ENCODE assay signal across 22 cellular contexts in the genomic region with DNA sequence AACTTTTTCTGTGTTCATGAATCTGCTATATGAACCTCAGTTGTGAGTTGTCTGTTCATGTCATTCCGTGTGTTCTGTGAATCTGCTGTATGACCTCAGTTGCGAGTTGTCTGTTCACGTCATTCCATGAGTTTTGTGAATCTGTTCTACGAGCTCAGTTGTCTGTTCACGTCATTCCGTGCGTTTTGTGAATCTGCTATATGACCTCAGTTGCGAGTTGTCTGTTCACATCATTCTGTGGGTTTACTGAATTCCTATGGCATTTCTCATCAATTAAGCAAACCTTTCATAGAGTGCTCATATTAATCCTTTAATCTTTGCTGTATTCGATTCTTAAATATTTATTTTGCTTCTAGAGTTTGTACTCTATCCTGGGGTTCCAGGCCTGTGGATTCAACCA.
DNase-seq lines count a peak whose midpoint lies in the region; TF ChIP-seq lines count a peak whose summit lies in the region.
"Had no signal": no experiment of that assay in that cellular context is flagged by ENCODE, and none has a peak within 500 bp of the region (broad histone marks: within the 10 kb centered on the region; RNA-seq: fewer than 3 reads in every experiment).

No MANE protein-coding gene starts in this region.

- intact Hi-C loops in OCI-LY7 (cut with micrococcal nuclease; ENCODE audit: unreplicated experiment): loop anchor here (10.0 kb wide), 1 partner anchor 144 kb away; no protein-coding TSS in a partner anchor

- H3K27ac ChIP-seq in brain microvascular endothelial cell (no peak overlapping the region), OCI-LY7 (ENCODE audit: low read depth, low read length, poor library complexity, severe bottlenecking) (no peak overlapping the region)
- H3K27ac ChIP-seq: cardiac muscle cell, neutrophil had no signal

- H3K27me3 ChIP-seq in brain microvascular endothelial cell (replicated peaks): no peaks in the 10 kb centered on the region
- H3K27me3 ChIP-seq: cardiac muscle cell had no signal

- H3K9me3 ChIP-seq in OCI-LY7 (ENCODE audit: low read length): no peaks in the 10 kb centered on the region
- H3K9me3 ChIP-seq: neutrophil had no signal

- POLR2A ChIA-PET in AG04449 (lab: Yijun Ruan, JAX): no interaction called here
- POLR2A ChIA-PET in OCI-LY7 (lab: Charles Lee): no interaction called here

- in situ Hi-C loops in brain microvascular endothelial cell (cut with HindIII; ENCODE audit: low pct_ligation_motif_present, low sequenced_read_pairs): no loop called here

- no peak overlapping the region for H2AFZ ChIP-seq in OCI-LY7 (ENCODE audit: low read length)

- peaks cover 58% of the 10 kb centered on the region for H3K4me1 ChIP-seq in OCI-LY7 (ENCODE audit: insufficient read depth, low read length, poor library complexity, severe bottlenecking)

- H4K20me1 ChIP-seq in OCI-LY7 (ENCODE audit: insufficient read depth, low read length): no peaks in the 10 kb centered on the region

- no peak overlapping the region for H3K4me2 ChIP-seq in OCI-LY7 (ENCODE audit: low read length)

- CTCF ChIA-PET in AG04449 (lab: Yijun Ruan, JAX): no interaction called here
- CTCF ChIA-PET in OCI-LY7 (lab: Charles Lee; ENCODE audit: unreplicated experiment): no interaction called here

- no peaks in the 10 kb centered on the region for H3K36me3 ChIP-seq in brain microvascular endothelial cell (replicated peaks)
- H3K36me3 ChIP-seq in OCI-LY7 (ENCODE audit: insufficient read depth, low read length): no peaks in the 10 kb centered on the region
- H3K36me3 ChIP-seq: cardiac muscle cell, neutrophil had no signal

- no peaks in the 10 kb centered on the region for H3K79me2 ChIP-seq in OCI-LY7 (ENCODE audit: insufficient read depth, low read depth, low read length)

- BruUV-seq in OCI-LY7 (replicated peaks; lab: Mats Ljungman, UMichigan): no TSS peak

- no peak for TF ChIP-seq CTCF in AG04449 (IDR thresholded peaks at IDR 0.05; ENCODE audit: insufficient read depth, low read length, missing control alignments)
- no peak for TF ChIP-seq CTCF in brain microvascular endothelial cell (IDR thresholded peaks at IDR 0.05; ENCODE audit: low read depth, low read length, missing control alignments)
- no peak for TF ChIP-seq CTCF in OCI-LY7 (conservative IDR thresholded peaks at IDR 0.05; ENCODE audit: low read length)

- H3K4me3 ChIP-seq in AG04449 (ENCODE audit: low read depth, low read length): no peak overlapping the region
- H3K4me3 ChIP-seq in brain microvascular endothelial cell (ENCODE audit: low read depth, low read length): no peak overlapping the region
- H3K4me3 ChIP-seq in OCI-LY7 (ENCODE audit: low read depth, low read length, poor library complexity, severe bottlenecking): no peak overlapping the region
- H3K4me3 ChIP-seq: cardiac muscle cell had no signal

- H3K9me2 ChIP-seq in OCI-LY7 (ENCODE audit: insufficient read depth, low read length): no peaks in the 10 kb centered on the region

- peak; percentile 31 for DNase-seq in AG04449 (ENCODE audit: low read depth, low spot score)
- DNase-seq in M059J (ENCODE audit: low read depth): peak; percentile 1
- peak; percentile 90 for DNase-seq in brain microvascular endothelial cell
- peak; percentile 16 for DNase-seq in fibroblast of the conjunctiva (ENCODE audit: low read depth)
- DNase-seq in activated CD4-positive, alpha-beta T cell treated with anti-CD3 and anti-CD28 coated beads for 48 hours: no peak
- no peak for DNase-seq in NCI-H2107 (lab: John Stamatoyannopoulos, UW)
- no peak for DNase-seq in OCI-LY7 (ENCODE audit: low spot score)
- DNase-seq in NCI-H1092 (lab: John Stamatoyannopoulos, UW): no peak
- DNase-seq: activated CD4-positive, CD25-positive, alpha-beta regulatory T cell treated with anti-CD3 and anti-CD28 coated beads, Interleukin-2, amount 50 U/mL, for 72 hours; activated CD8-positive, alpha-beta T cell treated with anti-CD3 and anti-CD28 coated beads, Interleukin-2, amount 10 ng/mL, durations not matched to agents 7 days and 5 days; activated effector memory CD4-positive, alpha-beta T cell treated with anti-CD3 and anti-CD28 coated beads, Interleukin-2, amount 50 U/mL, for 16 hours; activated naive CD8-positive, alpha-beta T cell treated with anti-CD3 and anti-CD28 coated beads, Interleukin-2, amount 50 U/mL, for 24 hours; activated T-cell treated with anti-CD3 and anti-CD28 coated beads for 4 hours; DMS53; Kasumi-1; NCI-H1930; NCI-H226; NCI-H774; SHP77; substantia nigra had no signal

Comparison
In these comparisons a context has a peak if more than half of its experiments do, and no peak if none do; other contexts are left out.
1. DNase-seq: peak in AG04449 (single experiment), M059J (single experiment), brain microvascular endothelial cell (single experiment) and fibroblast of the conjunctiva (single experiment); none in activated CD4-positive, alpha-beta T cell treated with anti-CD3 and anti-CD28 coated beads for 48 hours (single experiment), NCI-H2107 (single experiment), OCI-LY7 (single experiment) and NCI-H1092 (single experiment).